Comparison of ENCODE assay signal across 21 cellular contexts in genomic region chr1:185479781-185480180, GRCh38.
DNase-seq lines count a peak whose midpoint lies in the region; ATAC-seq and TF ChIP-seq lines count a peak whose summit lies in the region.
"Had no signal": no experiment of that assay in that cellular context is flagged by ENCODE, and none has a peak within 500 bp of the region (broad histone marks: within the 10 kb centered on the region; RNA-seq: fewer than 3 reads in every experiment).

No MANE protein-coding gene starts in this region.

- intact Hi-C loops in activated CD4-positive, alpha-beta T cell treated with anti-CD3 and anti-CD28 coated beads for 36 hours (cut with DNase I, micrococcal nuclease) = no loop called here

- peak overlapping the region; percentile 10 for H3K4me3 Mint-ChIP-seq in glutamatergic neuron (ENCODE audit: unreplicated experiment)
- no peak overlapping the region for H3K4me3 Mint-ChIP-seq in activated CD4-positive, alpha-beta T cell treated with anti-CD3 and anti-CD28 coated beads for 36 hours
- H3K4me3 Mint-ChIP-seq: CD4-positive, CD25-positive, alpha-beta regulatory T cell; effector memory CD8-positive, alpha-beta T cell had no signal

- peaks cover 19% of the 10 kb centered on the region for H3K4me1 Mint-ChIP-seq in glutamatergic neuron (ENCODE audit: low read depth, unreplicated experiment)
- H3K4me1 Mint-ChIP-seq in activated CD4-positive, alpha-beta T cell treated with anti-CD3 and anti-CD28 coated beads for 36 hours = peaks cover 2% of the 10 kb centered on the region

- TF ChIP-seq CTCF in glutamatergic neuron (IDR thresholded peaks at IDR 0.05; ENCODE audit: partially characterized antibody, unreplicated experiment) = no peak

- CTCF ChIA-PET in activated CD4-positive, alpha-beta T cell treated with anti-CD3 and anti-CD28 coated beads for 36 hours (lab: Charles Lee) = interaction anchor here (0.7 to 1.5 kb wide), 3 partner anchors 16 to 87 kb away, joined by 3 to 5 read pairs (median 3); no protein-coding TSS in a partner anchor

- no peak for ATAC-seq in HG02642 (IDR thresholded peaks at IDR 0.05; ENCODE audit: poor library complexity, unreplicated experiment)
- no peak for ATAC-seq in activated CD4-positive, alpha-beta T cell treated with anti-CD3 and anti-CD28 coated beads for 36 hours
- ATAC-seq: effector memory CD8-positive, alpha-beta T cell; PC-3 had no signal

- POLR2A ChIA-PET in activated CD4-positive, alpha-beta T cell treated with anti-CD3 and anti-CD28 coated beads for 36 hours (lab: Charles Lee) = no interaction called here

- peaks cover 4% of the 10 kb centered on the region for H3K27me3 Mint-ChIP-seq in glutamatergic neuron (ENCODE audit: unreplicated experiment)
- no peaks in the 10 kb centered on the region for H3K27me3 Mint-ChIP-seq in activated CD4-positive, alpha-beta T cell treated with anti-CD3 and anti-CD28 coated beads for 36 hours
- H3K27me3 Mint-ChIP-seq: CD4-positive, CD25-positive, alpha-beta regulatory T cell; effector memory CD8-positive, alpha-beta T cell had no signal

- peak overlapping the region; percentile 91 for H3K27ac Mint-ChIP-seq in glutamatergic neuron (ENCODE audit: unreplicated experiment)
- H3K27ac Mint-ChIP-seq in activated CD4-positive, alpha-beta T cell treated with anti-CD3 and anti-CD28 coated beads for 36 hours = no peak overlapping the region
- H3K27ac Mint-ChIP-seq: CD4-positive, CD25-positive, alpha-beta regulatory T cell; effector memory CD8-positive, alpha-beta T cell had no signal

- H3K9me3 Mint-ChIP-seq in glutamatergic neuron (ENCODE audit: unreplicated experiment) = peaks cover 2% of the 10 kb centered on the region
- H3K9me3 Mint-ChIP-seq in activated CD4-positive, alpha-beta T cell treated with anti-CD3 and anti-CD28 coated beads for 36 hours (ENCODE audit: low read depth) = peaks cover 2% of the 10 kb centered on the region
- H3K9me3 Mint-ChIP-seq: CD4-positive, CD25-positive, alpha-beta regulatory T cell; effector memory CD8-positive, alpha-beta T cell had no signal

- no peaks in the 10 kb centered on the region for H3K36me3 Mint-ChIP-seq in glutamatergic neuron (ENCODE audit: unreplicated experiment)
- no peaks in the 10 kb centered on the region for H3K36me3 Mint-ChIP-seq in activated CD4-positive, alpha-beta T cell treated with anti-CD3 and anti-CD28 coated beads for 36 hours (ENCODE audit: low read depth)
- H3K36me3 Mint-ChIP-seq: CD4-positive, CD25-positive, alpha-beta regulatory T cell had no signal

- peak; percentile 69 for DNase-seq in D341Med (ENCODE audit: low spot score)
- peak; percentile 96 for DNase-seq in NCI-H146 treated with DMSO at 0.1 percent for 48 hours (lab: John Stamatoyannopoulos, UW; ENCODE audit: unreplicated experiment)
- peak; percentile 52 for DNase-seq in NCI-H524 treated with DMSO at 0.1 percent for 48 hours (lab: John Stamatoyannopoulos, UW)
- peak; percentile 22 for DNase-seq in glutamatergic neuron
- no peak for DNase-seq in stimulated activated naive CD4-positive, alpha-beta T cell treated with Interleukin-2 at 50 U/mL for 16 hours (lab: John Stamatoyannopoulos, UW)
- DNase-seq in activated CD4-positive, alpha-beta T cell treated with anti-CD3 and anti-CD28 coated beads for 36 hours = no peak
- DNase-seq in foreskin melanocyte = no peak
- DNase-seq: activated CD4-positive, alpha-beta T cell treated with anti-CD3 and anti-CD28 coated beads for 4 hours; activated CD8-positive, alpha-beta memory T cell treated with anti-CD3 and anti-CD28 coated beads, Interleukin-2, amount 50 U/mL, for 4 hours; activated effector memory CD4-positive, alpha-beta T cell treated with anti-CD3 and anti-CD28 coated beads, Interleukin-2, amount 50 U/mL, for 16 hours; amniotic stem cell; CD4-positive, CD25-positive, alpha-beta regulatory T cell; cerebellar nuclear complex; effector memory CD8-positive, alpha-beta T cell; islet precursor cell; midbrain; occipital lobe; PC-3; stimulated activated CD4-positive, alpha-beta T cell treated with anti-CD3 and anti-CD28 coated beads, Interleukin-1b, Interleukin-23, amount 100 ng/mL, for 48 hours; testis had no signal

Comparison
In these comparisons a context has a peak if more than half of its experiments do, and no peak if none do; other contexts are left out.
1. DNase-seq: peak in D341Med (single experiment), NCI-H146 treated with DMSO at 0.1 percent for 48 hours (single experiment), NCI-H524 treated with DMSO at 0.1 percent for 48 hours (single experiment) and glutamatergic neuron (single experiment); none in stimulated activated naive CD4-positive, alpha-beta T cell treated with Interleukin-2 at 50 U/mL for 16 hours (single experiment), activated CD4-positive, alpha-beta T cell treated with anti-CD3 and anti-CD28 coated beads for 36 hours (single experiment) and foreskin melanocyte (single experiment).